ENCODE assay signal across 21 cellular contexts in genomic region chr1:179156026-179156425, GRCh38.
DNase-seq lines count a peak whose midpoint lies in the region; ATAC-seq and TF ChIP-seq lines count a peak whose summit lies in the region.
"Had no signal": no experiment of that assay in that cellular context is flagged by ENCODE, and none has a peak within 500 bp of the region (broad histone marks: within the 10 kb centered on the region; RNA-seq: fewer than 3 reads in every experiment).

No MANE protein-coding gene starts in this region.

- H2AFZ ChIP-seq in Karpas-422 (ENCODE audit: low read length) (no peak overlapping the region), PC-3 (ENCODE audit: low read length) (no peak overlapping the region)

- DNase-seq in Karpas-422, result peak; percentile 14
- peak; percentile 22 for DNase-seq in PC-3
- no peak for DNase-seq in coronary artery (ENCODE audit: low spot score)
- DNase-seq in testis, result no peak
- no peak for DNase-seq in activated CD4-positive, alpha-beta T cell treated with anti-CD3 and anti-CD28 coated beads, Interleukin-2, amount 50 U/mL, for 48 hours
- DNase-seq in HCEC 1CT, result no peak
- no peak for DNase-seq in T-helper 17 cell
- DNase-seq: DMS53, GDM1, IMR-90, MV-4-11, NCI-H1105 treated with DMSO at 0.1 percent for 48 hours, NCI-H2029 treated with DMSO at 0.1 percent for 48 hours, NCI-H2171, NCI-H345, NCI-H524, OCI-M1, Right ventricle myocardium superior had no signal

- H3K27ac Mint-ChIP-seq in T-helper 17 cell, result no peak overlapping the region

- POLR2A ChIA-PET in PC-3 (lab: Charles Lee; ENCODE audit: unreplicated experiment), result no interaction called here

- H3K9me2 ChIP-seq in Karpas-422 (replicated peaks; ENCODE audit: insufficient read depth, low read length) (no peaks in the 10 kb centered on the region), PC-3 (replicated peaks; ENCODE audit: low read length) (no peaks in the 10 kb centered on the region)

- H3K4me2 ChIP-seq in Karpas-422 (ENCODE audit: low read depth, low read length, poor library complexity, severe bottlenecking) (no peak overlapping the region), PC-3 (ENCODE audit: low read length) (no peak overlapping the region; the same call in 1 of the 2 replicates)
- H3K4me2 ChIP-seq: KMS-11 had no signal

- TF ChIP-seq CTCF in PC-3 (conservative IDR thresholded peaks at IDR 0.05; ENCODE audit: low read depth, low read length) (no peak), coronary artery (IDR thresholded peaks at IDR 0.05) (no peak), testis (IDR thresholded peaks at IDR 0.05) (no peak)

- H3K79me2 ChIP-seq in Karpas-422 (ENCODE audit: low read length) (peaks cover 85% of the 10 kb centered on the region), PC-3 (ENCODE audit: low read length) (peaks cover 54% of the 10 kb centered on the region)

- peaks cover 13% of the 10 kb centered on the region for H3K4me1 Mint-ChIP-seq in T-helper 17 cell

- H3K4me3 ChIP-seq in Karpas-422 (ENCODE audit: low read length) (no peak overlapping the region), PC-3 (ENCODE audit: low read length) (no peak overlapping the region), coronary artery (no peak overlapping the region), testis (no peak overlapping the region)

- H4K20me1 ChIP-seq in Karpas-422 (ENCODE audit: insufficient read depth, low read depth, low read length) (no peaks in the 10 kb centered on the region), PC-3 (ENCODE audit: low read length) (no peaks in the 10 kb centered on the region)

- H3K36me3 ChIP-seq in Karpas-422 (ENCODE audit: insufficient read depth, low read length), result no peaks in the 10 kb centered on the region
- H3K36me3 ChIP-seq in PC-3 (ENCODE audit: low read depth, low read length), result no peaks in the 10 kb centered on the region
- H3K36me3 ChIP-seq in testis (ENCODE audit: low read depth, missing control alignments), result no peaks in the 10 kb centered on the region

- intact Hi-C loops in PC-3 (cut with micrococcal nuclease) (no loop called here), testis (cut with DNase I; ENCODE audit: low total_unique reads) (no loop called here)

- H3K9me3 ChIP-seq in Karpas-422 (ENCODE audit: low read length) (no peaks in the 10 kb centered on the region), PC-3 (ENCODE audit: low read length) (no peaks in the 10 kb centered on the region), testis (no peaks in the 10 kb centered on the region), T-helper 17 cell (ENCODE audit: control insufficient read depth, low read length, poor library complexity, severe bottlenecking) (no peaks in the 10 kb centered on the region)

- no peaks in the 10 kb centered on the region for H3K27me3 Mint-ChIP-seq in T-helper 17 cell

- WGBS in testis, 2 donors, result 59 to 70% methylated on average over 1 of the region's 1 CpG

- no peaks in the 10 kb centered on the region for H3F3A ChIP-seq in PC-3 (ENCODE audit: low read length, unreplicated experiment)

- CTCF ChIA-PET in PC-3 (lab: Charles Lee), result no interaction called here

- no peak overlapping the region for H3K9ac ChIP-seq in Karpas-422 (ENCODE audit: low read length)
- H3K9ac ChIP-seq in PC-3 (ENCODE audit: low read length), result no peak overlapping the region
- H3K9ac ChIP-seq: KMS-11 had no signal

- H3K4me3 Mint-ChIP-seq in T-helper 17 cell, result no peak overlapping the region

- H3K4me1 ChIP-seq in Karpas-422 (ENCODE audit: low read length), result peaks cover 35% of the 10 kb centered on the region
- H3K4me1 ChIP-seq in PC-3 (ENCODE audit: insufficient read depth, low read length), result peaks cover 7% of the 10 kb centered on the region
- H3K4me1 ChIP-seq in testis, result peaks cover 3% of the 10 kb centered on the region

- ATAC-seq in PC-3, result no peak
- ATAC-seq in T-helper 17 cell, result no peak
- ATAC-seq: SK-N-SH treated with all-trans-retinoic acid at 6 μM for 48 hours had no signal

- H3K27me3 ChIP-seq in Karpas-422 (ENCODE audit: low read length), result no peaks in the 10 kb centered on the region
- H3K27me3 ChIP-seq in PC-3 (ENCODE audit: low read length), result no peaks in the 10 kb centered on the region
- no peaks in the 10 kb centered on the region for H3K27me3 ChIP-seq in testis

- H3K27ac ChIP-seq in Karpas-422 (ENCODE audit: low read length), result no peak overlapping the region
- no peak overlapping the region for H3K27ac ChIP-seq in PC-3 (ENCODE audit: low read length)
- H3K27ac ChIP-seq in coronary artery, result peak overlapping the region; percentile 16 to 26
- peak overlapping the region; percentile 42 to 76 for H3K27ac ChIP-seq in testis
- H3K27ac ChIP-seq: C4-2B, KMS-11 had no signal

- BruUV-seq in PC-3 (replicated peaks; lab: Mats Ljungman, UMichigan), result no TSS peak

- H3K36me3 Mint-ChIP-seq in T-helper 17 cell (ENCODE audit: low read depth), result no peaks in the 10 kb centered on the region

- TF ChIP-seq POLR2A in testis (IDR thresholded peaks at IDR 0.05), result no peak

Comparison
In these comparisons a context has a peak if more than half of its experiments do, and no peak if none do; other contexts are left out.
1. DNase-seq: peak in Karpas-422 (single experiment) and PC-3 (single experiment); none in coronary artery (single experiment), testis (single experiment), activated CD4-positive, alpha-beta T cell treated with anti-CD3 and anti-CD28 coated beads, Interleukin-2, amount 50 U/mL, for 48 hours (0 of 2), HCEC 1CT (single experiment) and T-helper 17 cell (0 of 3).
2. H3K27ac ChIP-seq: peak in coronary artery (2 of 2) and testis (2 of 2); none in Karpas-422 (single experiment) and PC-3 (single experiment).